ENCODE assay signal across 14 cellular contexts in genomic region chr13:100275746-100276145, GRCh38.
"Had no signal": no experiment of that assay in that cellular context is flagged by ENCODE, and none has a peak within 500 bp of the region (broad histone marks: within the 10 kb centered on the region; RNA-seq: fewer than 3 reads in every experiment).

No MANE protein-coding gene starts in this region.

- H3K27me3 Mint-ChIP-seq: activated B cell treated with CpG ODN at 0.5 μM for 24 hours; activated naive CD4-positive, alpha-beta T cell treated with anti-CD3 and anti-CD28 coated beads, Interleukin-2, amount 50 U/mL, for 24 hours; naive thymus-derived CD8-positive, alpha-beta T cell; stimulated activated naive CD8-positive, alpha-beta T cell treated with anti-CD3 and anti-CD28 coated beads, Interleukin-15, Interleukin-2, amounts not matched to agents 100 ng/mL and 50 ng/mL, for 24 hours had no signal

- H3K27ac Mint-ChIP-seq: activated B cell treated with CpG ODN at 0.5 μM for 24 hours; activated naive CD4-positive, alpha-beta T cell treated with anti-CD3 and anti-CD28 coated beads, Interleukin-2, amount 50 U/mL, for 24 hours; stimulated activated naive CD8-positive, alpha-beta T cell treated with anti-CD3 and anti-CD28 coated beads, Interleukin-15, Interleukin-2, amounts not matched to agents 100 ng/mL and 50 ng/mL, for 24 hours; T-helper 1 cell treated with Interleukin-12 subunit alpha and Interleukin-12 subunit beta and Interleukin-4 antibody, amounts not matched to agents 30 μg/mL and 1 μg/mL, for 36 hours had no signal

- ATAC-seq: esophagus mucosa; mucosa of descending colon; naive thymus-derived CD8-positive, alpha-beta T cell had no signal

- H3K4me1 ChIP-seq: sigmoid colon had no signal

- H3K27me3 ChIP-seq: brain microvascular endothelial cell, sigmoid colon had no signal

- H3K4me3 Mint-ChIP-seq: activated B cell treated with CpG ODN at 0.5 μM for 24 hours; activated naive CD4-positive, alpha-beta T cell treated with anti-CD3 and anti-CD28 coated beads, Interleukin-2, amount 50 U/mL, for 24 hours; endodermal cell; naive thymus-derived CD8-positive, alpha-beta T cell; stimulated activated naive CD8-positive, alpha-beta T cell treated with anti-CD3 and anti-CD28 coated beads, Interleukin-15, Interleukin-2, amounts not matched to agents 100 ng/mL and 50 ng/mL, for 24 hours; T-helper 1 cell treated with Interleukin-12 subunit alpha and Interleukin-12 subunit beta and Interleukin-4 antibody, amounts not matched to agents 30 μg/mL and 1 μg/mL, for 36 hours had no signal

- H3K4me1 Mint-ChIP-seq: activated B cell treated with CpG ODN at 0.5 μM for 24 hours; activated naive CD4-positive, alpha-beta T cell treated with anti-CD3 and anti-CD28 coated beads, Interleukin-2, amount 50 U/mL, for 24 hours; naive thymus-derived CD8-positive, alpha-beta T cell had no signal

- H3K27ac ChIP-seq: brain microvascular endothelial cell, sigmoid colon had no signal

- H3K4me3 ChIP-seq: mucosa of descending colon, sigmoid colon had no signal

- H3K9me3 ChIP-seq: mucosa of descending colon, sigmoid colon had no signal

- H3K9me3 Mint-ChIP-seq: activated B cell treated with CpG ODN at 0.5 μM for 24 hours; activated naive CD4-positive, alpha-beta T cell treated with anti-CD3 and anti-CD28 coated beads, Interleukin-2, amount 50 U/mL, for 24 hours; naive thymus-derived CD8-positive, alpha-beta T cell; stimulated activated naive CD8-positive, alpha-beta T cell treated with anti-CD3 and anti-CD28 coated beads, Interleukin-15, Interleukin-2, amounts not matched to agents 100 ng/mL and 50 ng/mL, for 24 hours; T-helper 1 cell treated with Interleukin-12 subunit alpha and Interleukin-12 subunit beta and Interleukin-4 antibody, amounts not matched to agents 30 μg/mL and 1 μg/mL, for 36 hours had no signal

- DNase-seq: activated B cell treated with CpG ODN at 0.5 μM for 24 hours; activated CD4-positive, alpha-beta T cell treated with anti-CD3 and anti-CD28 coated beads, Interleukin-2, amount 50 U/mL, for 1 hour; amniotic stem cell; brain microvascular endothelial cell; dermis blood vessel endothelial cell; mucosa of descending colon; naive thymus-derived CD8-positive, alpha-beta T cell; sigmoid colon; stimulated activated CD4-positive, alpha-beta T cell treated with anti-CD3 and anti-CD28 coated beads, Interleukin-2, amount 100 ng/mL, for 48 hours had no signal

- H3K36me3 ChIP-seq: brain microvascular endothelial cell had no signal
